15 cellular contexts compared by ENCODE assay signal in genomic region chr1:24318238-24318987, GRCh38. TPM values are rescaled to one million over a fixed set of nuclear protein-coding genes. Genes with fewer than 3 reads are reported as not detected.
DNase-seq lines count a peak whose midpoint lies in the region; ATAC-seq, FAIRE-seq and TF ChIP-seq lines count a peak whose summit lies in the region.
"Had no signal": no experiment of that assay in that cellular context is flagged by ENCODE, and none has a peak within 500 bp of the region (broad histone marks: within the 10 kb centered on the region; RNA-seq: fewer than 3 reads in every experiment).

No MANE protein-coding gene starts in this region.

- H4K20me1 ChIP-seq in DOHH2 (ENCODE audit: control insufficient read depth, insufficient read depth, low read depth, low read length) = peaks cover 1% of the 10 kb centered on the region; the same call in 1 of the 2 replicates
- no peaks in the 10 kb centered on the region for H4K20me1 ChIP-seq in H1 (replicated peaks in 1 of 2; ENCODE audit: control insufficient read depth in 1 of 2, insufficient read depth in 2 of 2, low read length in 2 of 2)

- H2BK120ac ChIP-seq in H1 (replicated peaks; ENCODE audit: low read depth, low read length) = no peak overlapping the region

- no peak overlapping the region for H3K27ac Mint-ChIP-seq in naive thymus-derived CD4-positive, alpha-beta T cell
- H3K27ac Mint-ChIP-seq: activated naive CD8-positive, alpha-beta T cell had no signal

- BruUV-seq in A673 (replicated peaks; lab: Mats Ljungman, UMichigan) = no TSS peak

- H3K4me3 ChIP-seq in DOHH2 (ENCODE audit: low read length) (no peak overlapping the region), H1 (ENCODE audit: extremely low read depth in 1 of 4, insufficient read depth in 2 of 4, low read depth in 3 of 4, low read length in 4 of 4) (peak overlapping the region in 1 of 4 experiments; percentile 60; a peak in 1 of 8 replicates), kidney (ENCODE audit: low read length in 2 of 2) (no peak overlapping the region), A673 (ENCODE audit: low read depth, low read length, poor library complexity, severe bottlenecking) (no peak overlapping the region)
- H3K4me3 ChIP-seq in naive thymus-derived CD4-positive, alpha-beta T cell (ENCODE audit: low read length) = no peak overlapping the region
- H3K4me3 ChIP-seq: uterus had no signal

- no peaks in the 10 kb centered on the region for H3K9me3 ChIP-seq in DOHH2 (ENCODE audit: control insufficient read depth, insufficient read depth, low read length)
- H3K9me3 ChIP-seq in H1 (ENCODE audit: insufficient read depth in 2 of 2, low read depth in 1 of 2, low read length in 1 of 2) = no peaks in the 10 kb centered on the region
- no peaks in the 10 kb centered on the region for H3K9me3 ChIP-seq in naive thymus-derived CD4-positive, alpha-beta T cell (ENCODE audit: control insufficient read depth in 2 of 3, low read length in 3 of 3)
- H3K9me3 ChIP-seq in kidney (ENCODE audit: control insufficient read depth in 1 of 2, low read length in 2 of 2) = no peaks in the 10 kb centered on the region
- no peaks in the 10 kb centered on the region for H3K9me3 ChIP-seq in A673 (ENCODE audit: low read depth, low read length, poor library complexity, severe bottlenecking)
- H3K9me3 ChIP-seq: uterus had no signal

- 0 out of 2 replicates have a peak overlapping the region, but pooled peaks have one; percentile 40 for H3K4me2 ChIP-seq in DOHH2 (ENCODE audit: low read length)
- H3K4me2 ChIP-seq in H1 (ENCODE audit: insufficient read depth in 1 of 2, low read depth in 2 of 2, low read length in 2 of 2) = peak overlapping the region; percentile 88 to 94; a peak in 1 of 4 replicates

- TF ChIP-seq EP300 in H1 (IDR thresholded peaks at IDR 0.05; ENCODE audit: borderline replicate concordance in 1 of 2, low read depth in 2 of 2, low read length in 2 of 2) = no peak

- no peak for TF ChIP-seq POLR2A in H1 (IDR thresholded peaks at IDR 0.05; ENCODE audit: control extremely low read depth in 1 of 2, low read depth in 2 of 2, low read length in 2 of 2)

- WGBS in H1 (ENCODE audit: extremely low coverage in 1 of 2, insufficient coverage in 1 of 2, insufficient read length in 1 of 2, insufficient replicate concordance in 2 of 2, low coverage in 1 of 2, low lambda C conversion rate in 2 of 2, missing lambda C conversion rate in 1 of 2), 2 experiments = 61% methylated on average over 5 of the region's 5 CpGs; no CpG with 5 or more reads in 1 of the 2 experiments

- no peak overlapping the region for H2AK5ac ChIP-seq in H1 (ENCODE audit: low read depth, low read length)

- H2BK20ac ChIP-seq in H1 (ENCODE audit: low read length) = no peak overlapping the region

- H2BK15ac ChIP-seq in H1 (ENCODE audit: low read length) = no peak overlapping the region

- peaks cover 6% of the 10 kb centered on the region; the same call in 1 of the 2 replicates for H3F3A ChIP-seq in DOHH2 (ENCODE audit: control insufficient read depth, insufficient read depth)

- H3K79me2 ChIP-seq in DOHH2 (ENCODE audit: control insufficient read depth, low read length) = no peaks in the 10 kb centered on the region
- H3K79me2 ChIP-seq in H1 (ENCODE audit: control insufficient read depth in 1 of 2, insufficient read depth in 2 of 2, low read length in 2 of 2) = no peaks in the 10 kb centered on the region

- CTCF ChIA-PET in H1 (lab: Charles Lee; ENCODE audit: partially characterized antibody) (interaction anchor here (0.5 to 7.8 kb wide), 10 partner anchors 9 to 750 kb away, joined by 3 to 60 read pairs (median 3); no protein-coding TSS in a partner anchor), A673 (lab: Charles Lee) (no interaction called here)
- CTCF ChIA-PET in naive thymus-derived CD4-positive, alpha-beta T cell (lab: Charles Lee) = interaction anchor here (0.6 kb wide), 1 partner anchor 169 kb away, joined by 4 read pairs; no protein-coding TSS in a partner anchor

- no peaks in the 10 kb centered on the region for H3K36me3 ChIP-seq in DOHH2 (ENCODE audit: control insufficient read depth, low read length)
- H3K36me3 ChIP-seq in H1 (ENCODE audit: control insufficient read depth in 2 of 4, insufficient read depth in 4 of 4, low read length in 3 of 4) = no peaks in the 10 kb centered on the region
- no peaks in the 10 kb centered on the region for H3K36me3 ChIP-seq in naive thymus-derived CD4-positive, alpha-beta T cell (ENCODE audit: control insufficient read depth in 2 of 3, insufficient read depth in 3 of 3, low read length in 3 of 3)
- no peaks in the 10 kb centered on the region for H3K36me3 ChIP-seq in kidney (ENCODE audit: control insufficient read depth in 1 of 2, insufficient read depth in 2 of 2, low read length in 2 of 2)
- H3K36me3 ChIP-seq in A673 (ENCODE audit: insufficient read depth, low read length, poor library complexity, severe bottlenecking) = no peaks in the 10 kb centered on the region
- H3K36me3 ChIP-seq: uterus had no signal

- H3K4me3 Mint-ChIP-seq in naive thymus-derived CD4-positive, alpha-beta T cell = peak overlapping the region in 6 of 10 donors; percentile 12 to 91 (median 76)

- no peak overlapping the region for H3K4ac ChIP-seq in H1 (replicated peaks; ENCODE audit: insufficient read length, low read depth, low read length)

- H3K56ac ChIP-seq in H1 (replicated peaks; ENCODE audit: insufficient read length, low read depth, low read length) = no peak overlapping the region

- H3K9me2 ChIP-seq in DOHH2 (replicated peaks; ENCODE audit: control insufficient read depth, low read length) = no peaks in the 10 kb centered on the region

- DNase-seq in NOMO-1 treated with DMSO at 0.1 percent for 48 hours (lab: John Stamatoyannopoulos, UW; ENCODE audit: unreplicated experiment) (peak; percentile 54), H1 (ENCODE audit: low read depth in 1 of 2, low spot score in 2 of 2) (no peak), kidney (no peak), A673 (ENCODE audit: low spot score) (no peak), NCI-H524 treated with DMSO at 0.1 percent for 48 hours (lab: John Stamatoyannopoulos, UW) (no peak)
- DNase-seq in naive thymus-derived CD4-positive, alpha-beta T cell = no peak
- DNase-seq in central memory CD4-positive, alpha-beta T cell = no peak
- DNase-seq: left cardiac atrium, SHP77, uterus had no signal

- H3K27me3 ChIP-seq in DOHH2 (ENCODE audit: control insufficient read depth, low read length) = peaks cover 86% of the 10 kb centered on the region
- H3K27me3 ChIP-seq in H1 (replicated peaks in 1 of 4; ENCODE audit: control insufficient read depth in 3 of 4, extremely low read depth in 1 of 4, insufficient read depth in 3 of 4, low read length in 3 of 4) = peaks cover 0 to 40% (median 35%) of the 10 kb centered on the region in 4 experiments; a peak in 6 of 7 replicates
- peaks cover 0 to 11% of the 10 kb centered on the region in 2 donors for H3K27me3 ChIP-seq in naive thymus-derived CD4-positive, alpha-beta T cell (ENCODE audit: control insufficient read depth in 2 of 2, insufficient read depth in 2 of 2, low read length in 2 of 2)
- no peaks in the 10 kb centered on the region for H3K27me3 ChIP-seq in A673 (replicated peaks; ENCODE audit: insufficient read depth, low read depth, low read length, poor library complexity)
- H3K27me3 ChIP-seq: uterus had no signal

- H3K4me1 ChIP-seq in DOHH2 (ENCODE audit: control insufficient read depth, low read length) (peaks cover 52% of the 10 kb centered on the region), H1 (replicated peaks in 1 of 4; ENCODE audit: control insufficient read depth in 3 of 4, insufficient read depth in 4 of 4, low read length in 3 of 4) (peaks cover 8 to 22% (median 13%) of the 10 kb centered on the region in 4 experiments), kidney (ENCODE audit: control insufficient read depth in 1 of 2, insufficient read depth in 1 of 2, low read depth in 1 of 2, low read length in 2 of 2) (peaks cover 0 to 7% of the 10 kb centered on the region in 2 donors), A673 (ENCODE audit: insufficient read depth, low read length, poor library complexity, severe bottlenecking) (peaks cover 31% of the 10 kb centered on the region)
- peaks cover 22 to 43% of the 10 kb centered on the region in 2 donors for H3K4me1 ChIP-seq in naive thymus-derived CD4-positive, alpha-beta T cell (ENCODE audit: control insufficient read depth in 2 of 2, insufficient read depth in 2 of 2, low read length in 2 of 2)

- no peak overlapping the region for H2BK5ac ChIP-seq in H1 (ENCODE audit: low read depth, low read length)

- POLR2A ChIA-PET in H1 (lab: Charles Lee; ENCODE audit: partially characterized antibody) = interaction anchor here (0.7 to 1.8 kb wide), 5 partner anchors 10 to 28 kb away, joined by 3 to 4 read pairs (median 3); no protein-coding TSS in a partner anchor
- POLR2A ChIA-PET in naive thymus-derived CD4-positive, alpha-beta T cell (lab: Charles Lee) = no interaction called here
- POLR2A ChIA-PET in A673 (lab: Charles Lee; ENCODE audit: low non-redundant PET) = no interaction called here

- no peak overlapping the region for H4K8ac ChIP-seq in H1 (ENCODE audit: extremely low read depth, insufficient read depth, low read length)

- intact Hi-C loops in naive thymus-derived CD4-positive, alpha-beta T cell (cut with micrococcal nuclease) = no loop called here
- intact Hi-C loops in kidney (cut with DNase I) = no loop called here
- intact Hi-C loops in A673 (cut with micrococcal nuclease; ENCODE audit: unreplicated experiment) = no loop called here

- no peaks in the 10 kb centered on the region for H3K79me1 ChIP-seq in H1 (ENCODE audit: low read depth, low read length)

- H2BK12ac ChIP-seq in H1 (ENCODE audit: low read depth, low read length) = peak overlapping the region; percentile 51; the same call in 1 of the 2 replicates

- no peak overlapping the region for H3K18ac ChIP-seq in H1 (ENCODE audit: extremely low read depth, low read length)

- H3K14ac ChIP-seq in H1 (ENCODE audit: insufficient read length) = no peak overlapping the region

- no peak overlapping the region for H4K5ac ChIP-seq in H1 (ENCODE audit: insufficient read length, low read depth, low read length)

- FAIRE-seq in H1 (lab: Jason Lieb, UNC) = no peak
- no peak for FAIRE-seq in kidney (lab: Jason Lieb, UNC)
- FAIRE-seq: endometrium, HepG2 had no signal

- H2AFZ ChIP-seq in H1 (ENCODE audit: low read length) = no peak overlapping the region

- H3K36me3 Mint-ChIP-seq in naive thymus-derived CD4-positive, alpha-beta T cell = peaks cover 0 to 2% (median 0%) of the 10 kb centered on the region in 5 donors
- H3K36me3 Mint-ChIP-seq: activated naive CD8-positive, alpha-beta T cell; CD8-positive, alpha-beta memory T cell had no signal

- ATAC-seq in naive thymus-derived CD4-positive, alpha-beta T cell = no peak

- H3K4me1 Mint-ChIP-seq in naive thymus-derived CD4-positive, alpha-beta T cell = peaks cover 36 to 49% (median 47%) of the 10 kb centered on the region in 7 donors

- H4K91ac ChIP-seq in H1 (replicated peaks; ENCODE audit: insufficient read length, low read length) = no peak overlapping the region

- H3K23me2 ChIP-seq in H1 (ENCODE audit: low read depth, low read length) = peaks cover 15% of the 10 kb centered on the region; the same call in 1 of the 2 replicates

- TF ChIP-seq CTCF in DOHH2 (IDR thresholded peaks at IDR 0.05; ENCODE audit: low read depth, low read length, poor library complexity, severe bottlenecking) = no peak
- TF ChIP-seq CTCF in H1 (IDR thresholded peaks at IDR 0.05; ENCODE audit: control extremely low read depth in 1 of 3, insufficient read depth in 1 of 3, low read depth in 1 of 3, low read length in 3 of 3) = no peak
- no peak for TF ChIP-seq CTCF in kidney (IDR thresholded peaks at IDR 0.05; ENCODE audit: borderline replicate concordance, extremely low read depth, insufficient read depth)
- TF ChIP-seq CTCF in A673 (conservative IDR thresholded peaks at IDR 0.05; ENCODE audit: low read depth, low read length) = no peak

- peaks cover 0 to 2% (median 0%) of the 10 kb centered on the region in 11 donors for H3K9me3 Mint-ChIP-seq in naive thymus-derived CD4-positive, alpha-beta T cell
- H3K9me3 Mint-ChIP-seq: CD8-positive, alpha-beta memory T cell had no signal

- no peak for TF ChIP-seq RAD21 in H1 (IDR thresholded peaks at IDR 0.05 in 1 of 2, conservative IDR thresholded peaks at IDR 0.05 in 1 of 2; ENCODE audit: low read depth in 2 of 2, low read length in 2 of 2)

- peaks cover 0 to 92% (median 43%) of the 10 kb centered on the region in 5 donors for H3K27me3 Mint-ChIP-seq in naive thymus-derived CD4-positive, alpha-beta T cell

- H3K9ac ChIP-seq in H1 (replicated peaks in 1 of 4; ENCODE audit: extremely low read depth in 1 of 4, low read depth in 3 of 4, low read length in 3 of 4) (no peak overlapping the region; a peak in 1 of 7 replicates), kidney (ENCODE audit: low read length in 2 of 2) (no peak overlapping the region)

- no peak overlapping the region for H3K23ac ChIP-seq in H1 (ENCODE audit: insufficient read length)

- H3K27ac ChIP-seq in DOHH2 (ENCODE audit: low read depth, low read length) = no peak overlapping the region
- no peak overlapping the region for H3K27ac ChIP-seq in H1 (ENCODE audit: low read depth, low read length)
- H3K27ac ChIP-seq in naive thymus-derived CD4-positive, alpha-beta T cell (ENCODE audit: low read depth, low read length) = no peak overlapping the region
- H3K27ac ChIP-seq in kidney (ENCODE audit: low read depth in 2 of 2, low read length in 2 of 2) = no peak overlapping the region
- no peak overlapping the region for H3K27ac ChIP-seq in A673 (ENCODE audit: low read depth, low read length, poor library complexity, severe bottlenecking)
- H3K27ac ChIP-seq: uterus had no signal

RNA-seq across cellular contexts. Expression of gene GRHL3, which starts 0.7 kb away (rescaled TPM):
- 1.1 and 1.8 TPM in 2 replicates for total RNA-seq in H1 (2021; fragmentation: NEBNext Ultra II Directional; extraction: Animal tissue kit (Norgen Biotek cat#: 25700))
- polyA plus RNA-seq in H1 (2011; rRNA removed) (0.80 and 2.2 TPM in 2 replicates), kidney (ENCODE audit: insufficient read depth, low read depth, low replicate concordance) (0.32 TPM)
- 0.84 TPM for polyA plus RNA-seq in H1 (2011; cell fraction: cytosol; rRNA removed)
- polyA plus RNA-seq in H1 (2011; cell fraction: nucleus; rRNA removed) = 1.7 TPM
- 1.3 to 1.5 TPM (median 1.3 TPM) in 4 replicates for polyA plus RNA-seq in H1 (2012, experiment 1 of 2)
- 0.84 TPM for polyA plus RNA-seq in H1 (2012, experiment 2 of 2)
- polyA plus RNA-seq in H1 (2013, experiment 1 of 2) = 0.53 TPM
- polyA plus RNA-seq in H1 (2013, experiment 2 of 2) = 0.46 TPM
- polyA minus RNA-seq in H1 (2011; rRNA and poly(A)+ RNA removed) = 0.90 and 1.7 TPM in 2 replicates
- 1.5 TPM for polyA minus RNA-seq in H1 (2011; cell fraction: cytosol; rRNA and poly(A)+ RNA removed)
- polyA minus RNA-seq in H1 (2011; cell fraction: nucleus; rRNA and poly(A)+ RNA removed) = 2.0 TPM
- total RNA-seq in naive thymus-derived CD4-positive, alpha-beta T cell = not detected
- polyA plus RNA-seq in naive thymus-derived CD4-positive, alpha-beta T cell = not detected
- total RNA-seq in kidney (1.7 TPM), A673 (2021) (0.20 TPM in 1 of 2 replicates, not detected in the other)
- total RNA-seq: HepG2 had no signal
- polyA plus RNA-seq: CD8-positive, alpha-beta memory T cell; HepG2 had no signal
